Comparison of ENCODE assay signal across 37 cellular contexts in genomic region chr20:1940581-1940980, GRCh38. TPM values are rescaled to one million over a fixed set of nuclear protein-coding genes. Genes with fewer than 3 reads are reported as not detected.
"Had no signal": no experiment of that assay in that cellular context is flagged by ENCODE, and none has a peak within 500 bp of the region (broad histone marks: within the 10 kb centered on the region; RNA-seq: fewer than 3 reads in every experiment).

No MANE protein-coding gene starts in this region.

- H3K27ac ChIP-seq: body of pancreas, esophagus muscularis mucosa, left lung, sigmoid colon, suprapubic skin, tibial artery, upper lobe of right lung, WERI-Rb-1 had no signal

- H3K36me3 ChIP-seq: adrenal gland, upper lobe of right lung, WERI-Rb-1 had no signal

- ATAC-seq: activated CD4-positive, CD25-positive, alpha-beta regulatory T cell treated with anti-CD3 and anti-CD28 coated beads, Interleukin-2, amount 50 U/mL, for 24 hours; body of pancreas; mucosa of descending colon; natural killer cell treated with Interleukin-12 subunit alpha and Interleukin-12 subunit beta and Interleukin-15 and Interleukin-18, amount 100 ng/mL, for 72 hours; stimulated activated memory B cell treated with anti-CD40 and anti-IgM and Interleukin-4, amounts not matched to agents 10 μg/mL and 1 μg/mL and 100 μg/mL, for 72 hours; upper lobe of right lung had no signal

- H3K4me3 ChIP-seq: adrenal gland, body of pancreas, esophagus muscularis mucosa, left lung, lung, mucosa of descending colon, sigmoid colon, suprapubic skin, tibial artery, upper lobe of right lung had no signal

- H3K9me3 ChIP-seq: adrenal gland, body of pancreas, esophagus muscularis mucosa, left lung, mucosa of descending colon, sigmoid colon, suprapubic skin, tibial artery, upper lobe of right lung had no signal

- DNase-seq: activated CD4-positive, alpha-beta T cell treated with anti-CD3 and anti-CD28 coated beads for 48 hours; activated CD4-positive, alpha-beta T cell treated with anti-CD3 and anti-CD28 coated beads, Interleukin-2, amount 50 U/mL, for 48 hours; activated CD8-positive, alpha-beta memory T cell treated with anti-CD3 and anti-CD28 coated beads, Interleukin-2, amount 50 U/mL, for 4 hours; activated naive CD4-positive, alpha-beta T cell treated with anti-CD3 and anti-CD28 coated beads for 36 hours; activated naive CD8-positive, alpha-beta T cell treated with anti-CD3 and anti-CD28 coated beads for 36 hours; activated T-cell treated with anti-CD3 and anti-CD28 coated beads, Interleukin-2, amount 50 U/mL, for 1 hour; aorta; body of pancreas; caudate nucleus; cortex of kidney; glutamatergic neuron; left lung; mucosa of descending colon; small intestine; stimulated activated CD4-positive, alpha-beta T cell treated with anti-CD3 and anti-CD28 coated beads, Interleukin-4, amount 100 ng/mL, for 4 hours; stimulated activated CD8-positive, alpha-beta memory T cell treated with anti-CD3 and anti-CD28 coated beads, Interleukin-4, amount 100 ng/mL, for 48 hours; T-helper 9 cell; tibial artery; upper lobe of right lung; WERI-Rb-1 had no signal

- H3K27me3 ChIP-seq: adrenal gland, body of pancreas, sigmoid colon, suprapubic skin, upper lobe of right lung had no signal

RNA-seq across cellular contexts. Expression of gene SIRPA, which starts 45.4 kb away (rescaled TPM):
- total RNA-seq: activated T-helper 1 cell treated with anti-CD3 and anti-CD28 coated beads, Interleukin-12 subunit alpha, Interleukin-12 subunit beta, Interleukin-2, Interleukin-4 antibody, amounts not matched to agents 30 ng/mL and 10 ng/mL and 1 ng/mL, durations not matched to agents 14 hours and 24 hours and 36 hours; T-helper 1 cell treated with Interleukin-12 subunit alpha and Interleukin-12 subunit beta and Interleukin-4 antibody, amounts not matched to agents 30 ng/mL and 1 ng/mL, for 36 hours had no signal

RNA-seq across cellular contexts. Expression of gene PDYN, which starts 53.3 kb away (rescaled TPM):
- total RNA-seq: activated CD8-positive, alpha-beta memory T cell treated with anti-CD3 and anti-CD28 coated beads for 36 hours; activated naive CD4-positive, alpha-beta T cell treated with anti-CD3 and anti-CD28 coated beads for 36 hours; activated naive CD8-positive, alpha-beta T cell treated with anti-CD3 and anti-CD28 coated beads for 36 hours; activated T-helper 1 cell treated with anti-CD3 and anti-CD28 coated beads, Interleukin-12 subunit alpha, Interleukin-12 subunit beta, Interleukin-2, Interleukin-4 antibody, amounts not matched to agents 30 ng/mL and 10 ng/mL and 1 ng/mL, durations not matched to agents 14 hours and 24 hours and 36 hours; adrenal gland; aorta; body of pancreas; chondrocyte; endothelial cell of umbilical vein; esophagus muscularis mucosa; kidney epithelial cell; left lung; lung; mesenteric fat pad; mucosa of descending colon; myocyte; natural killer cell treated with Interleukin-12 subunit alpha and Interleukin-12 subunit beta and Interleukin-15 and Interleukin-18, amount 100 ng/mL, for 72 hours; osteoblast; sigmoid colon; suprapubic skin; T-helper 1 cell treated with Interleukin-12 subunit alpha and Interleukin-12 subunit beta and Interleukin-4 antibody, amounts not matched to agents 30 ng/mL and 1 ng/mL, for 36 hours; upper lobe of right lung had no signal
- polyA plus RNA-seq: adrenal gland, aorta, endothelial cell of umbilical vein, lung, sigmoid colon had no signal
